ENCODE assay signal across 24 cellular contexts in genomic region chr10:32340596-32341180, GRCh38. TPM values are rescaled to one million over a fixed set of nuclear protein-coding genes. Genes with fewer than 3 reads are reported as not detected.
DNase-seq lines count a peak whose midpoint lies in the region; ATAC-seq, FAIRE-seq and TF ChIP-seq lines count a peak whose summit lies in the region.
"Had no signal": no experiment of that assay in that cellular context is flagged by ENCODE, and none has a peak within 500 bp of the region (broad histone marks: within the 10 kb centered on the region; RNA-seq: fewer than 3 reads in every experiment).

No MANE protein-coding gene starts in this region.

- no peak for TF ChIP-seq RAD21 in A549 (conservative IDR thresholded peaks at IDR 0.05 in 1 of 2, IDR thresholded peaks at IDR 0.05 in 1 of 2)

- H3K9me3 Mint-ChIP-seq in effector memory CD8-positive, alpha-beta T cell = no peaks in the 10 kb centered on the region

- peaks cover 76% of the 10 kb centered on the region for H4K20me1 ChIP-seq in GM23248 (ENCODE audit: insufficient read depth)

- in situ Hi-C loops in GM23248 (cut with MboI) = no loop called here

- peaks cover 100% of the 10 kb centered on the region for H3K79me2 ChIP-seq in GM23248 (ENCODE audit: insufficient read depth)

- TF ChIP-seq EP300 in A549 (IDR thresholded peaks at IDR 0.05) = no peak

- POLR2A ChIA-PET in A549 (lab: Yijun Ruan, JAX) = no interaction called here

- no peaks in the 10 kb centered on the region for H3K9me3 ChIP-seq in A549
- no peaks in the 10 kb centered on the region for H3K9me3 ChIP-seq in T-helper 17 cell (ENCODE audit: control insufficient read depth, low read length, poor library complexity, severe bottlenecking)
- H3K9me3 ChIP-seq in GM23248 (ENCODE audit: low read depth) = no peaks in the 10 kb centered on the region
- H3K9me3 ChIP-seq: BE2C, heart left ventricle, mucosa of descending colon, stomach, upper lobe of right lung had no signal

- H3K4me1 Mint-ChIP-seq in T-helper 17 cell = peaks cover 60% of the 10 kb centered on the region
- H3K4me1 Mint-ChIP-seq in effector memory CD8-positive, alpha-beta T cell (ENCODE audit: low read depth in 2 of 2) = peaks cover 63 to 77% of the 10 kb centered on the region in 2 donors

- H3K9me2 ChIP-seq in GM23248 (ENCODE audit: insufficient read depth) = no peaks in the 10 kb centered on the region

- 65% methylated on average over 4 of the region's 4 CpGs for WGBS in A549 (ENCODE audit: missing lambda C conversion rate)
- WGBS in GM23248 (ENCODE audit: low coverage in 1 of 2, low lambda C conversion rate in 2 of 2, missing lambda C conversion rate in 2 of 2), 2 experiments = 73 to 74% methylated on average over 4 of the region's 4 CpGs

- peaks cover 11% of the 10 kb centered on the region for H3F3A ChIP-seq in GM23248 (ENCODE audit: insufficient read depth)

- peaks cover 3% of the 10 kb centered on the region for H3K36me3 Mint-ChIP-seq in T-helper 17 cell (ENCODE audit: low read depth)
- H3K36me3 Mint-ChIP-seq in effector memory CD8-positive, alpha-beta T cell (ENCODE audit: insufficient read depth) = peaks cover 46% of the 10 kb centered on the region

- H3K4me2 ChIP-seq in A549 (no peak overlapping the region), GM23248 (ENCODE audit: unreplicated experiment) (no peak overlapping the region)

- ATAC-seq in activated CD4-positive, CD25-positive, alpha-beta regulatory T cell treated with anti-CD3 and anti-CD28 coated beads, Interleukin-2, amount 50 U/mL, for 24 hours = peak; percentile 91 to 93
- ATAC-seq in A549 (no peak), T-helper 17 cell (peak; percentile 31), HG03135 (IDR thresholded peaks at IDR 0.05; ENCODE audit: unreplicated experiment) (no peak)
- no peak for ATAC-seq in effector memory CD8-positive, alpha-beta T cell (replicated peaks)
- ATAC-seq: heart left ventricle, mucosa of descending colon, upper lobe of right lung had no signal

- FAIRE-seq in A549 (lab: Jason Lieb, UNC) = peak; percentile 43
- FAIRE-seq: colon, endometrium, TTC549 had no signal

- peak overlapping the region; percentile 90 for H3K27ac Mint-ChIP-seq in T-helper 17 cell
- peak overlapping the region in 1 of 2 donors; percentile 23 for H3K27ac Mint-ChIP-seq in effector memory CD8-positive, alpha-beta T cell

- no peak overlapping the region for H3K9ac ChIP-seq in GM23248

- H3K4me1 ChIP-seq in A549 (peaks cover 24% of the 10 kb centered on the region; the same call in 2 of the 3 replicates), GM23248 (ENCODE audit: insufficient read depth) (peaks cover 32% of the 10 kb centered on the region)

- no peak for TF ChIP-seq CTCF in A549 (IDR thresholded peaks at IDR 0.05)

- TF ChIP-seq POLR2A in A549 (IDR thresholded peaks at IDR 0.05; ENCODE audit: low read length) = no peak

- H3K27ac ChIP-seq in A549 (no peak overlapping the region), GM23248 (no peak overlapping the region)
- H3K27ac ChIP-seq: 22Rv1, heart left ventricle, RWPE1, stomach, upper lobe of right lung had no signal

- peak overlapping the region; percentile 7 for H3K4me3 Mint-ChIP-seq in T-helper 17 cell
- peak overlapping the region; percentile 17 to 50 for H3K4me3 Mint-ChIP-seq in effector memory CD8-positive, alpha-beta T cell

- CTCF ChIA-PET in A549 (lab: Yijun Ruan, JAX) = interaction anchor here (5.2 kb wide), 1 partner anchor 84 kb away, joined by 21 read pairs; no protein-coding TSS in a partner anchor

- no peak overlapping the region for H2AFZ ChIP-seq in GM23248

- no peaks in the 10 kb centered on the region for H3K27me3 Mint-ChIP-seq in T-helper 17 cell
- H3K27me3 Mint-ChIP-seq in effector memory CD8-positive, alpha-beta T cell = no peaks in the 10 kb centered on the region

- H3K36me3 ChIP-seq in GM23248 (ENCODE audit: low read depth) = peaks cover 10% of the 10 kb centered on the region

- no peak for DNase-seq in activated CD4-positive, CD25-positive, alpha-beta regulatory T cell (lab: John Stamatoyannopoulos, UW)
- DNase-seq in A549 (ENCODE audit: low read depth in 1 of 2, low spot score in 1 of 2) = no peak
- no peak for DNase-seq in T-helper 17 cell
- no peak for DNase-seq in effector memory CD8-positive, alpha-beta T cell
- DNase-seq in GM23248 = no peak
- DNase-seq in T1000 (lab: John Stamatoyannopoulos, UW) = no peak
- DNase-seq: activated CD4-positive, alpha-beta T cell treated with anti-CD3 and anti-CD28 coated beads, Interleukin-2, amount 50 U/mL, for 48 hours; activated effector memory CD4-positive, alpha-beta T cell treated with anti-CD3 and anti-CD28 coated beads, Interleukin-2, amount 50 U/mL, for 16 hours; BE2C; GOT3; heart left ventricle; mucosa of descending colon; NCI-H2107; NCI-H510A treated with DMSO at 0.1 percent for 48 hours; nucleus accumbens; stomach; upper lobe of right lung had no signal

- no peaks in the 10 kb centered on the region for H3K27me3 ChIP-seq in GM23248 (replicated peaks; ENCODE audit: insufficient read depth)
- H3K27me3 ChIP-seq: BE2C, heart left ventricle, stomach, upper lobe of right lung had no signal

- H3K4me3 ChIP-seq in A549 (no peak overlapping the region), GM23248 (no peak overlapping the region)
- H3K4me3 ChIP-seq: heart left ventricle, mucosa of descending colon, stomach, upper lobe of right lung had no signal

TF ChIP-seq in A549, 52 proteins besides CTCF, POLR2A, EP300 and RAD21:
- TF ChIP-seq JUNB (IDR thresholded peaks at IDR 0.05) (no peak), PBX3 (IDR thresholded peaks at IDR 0.05) (no peak), ZNF302 (CRISPR knock-in tag; IDR thresholded peaks at IDR 0.05) (no peak), ZSCAN20 (CRISPR knock-in tag; IDR thresholded peaks at IDR 0.05) (no peak), NPAS2 (CRISPR knock-in tag; IDR thresholded peaks at IDR 0.05; ENCODE audit: borderline replicate concordance) (no peak), TP53 (CRISPR knock-in tag; IDR thresholded peaks at IDR 0.05) (no peak), ATOH8 (CRISPR knock-in tag; IDR thresholded peaks at IDR 0.05; ENCODE audit: low read depth) (no peak), ZC3H11A (IDR thresholded peaks at IDR 0.05) (no peak), MAZ (IDR thresholded peaks at IDR 0.05; ENCODE audit: borderline replicate concordance, low read depth, low read length) (no peak), HDAC2 (IDR thresholded peaks at IDR 0.05) (no peak), FOXS1 (CRISPR knock-in tag; IDR thresholded peaks at IDR 0.05) (no peak), MYC (IDR thresholded peaks at IDR 0.05; ENCODE audit: borderline replicate concordance, low read length) (no peak), CHD4 (IDR thresholded peaks at IDR 0.05; ENCODE audit: borderline replicate concordance) (no peak)
- TF ChIP-seq, protein P1, sequence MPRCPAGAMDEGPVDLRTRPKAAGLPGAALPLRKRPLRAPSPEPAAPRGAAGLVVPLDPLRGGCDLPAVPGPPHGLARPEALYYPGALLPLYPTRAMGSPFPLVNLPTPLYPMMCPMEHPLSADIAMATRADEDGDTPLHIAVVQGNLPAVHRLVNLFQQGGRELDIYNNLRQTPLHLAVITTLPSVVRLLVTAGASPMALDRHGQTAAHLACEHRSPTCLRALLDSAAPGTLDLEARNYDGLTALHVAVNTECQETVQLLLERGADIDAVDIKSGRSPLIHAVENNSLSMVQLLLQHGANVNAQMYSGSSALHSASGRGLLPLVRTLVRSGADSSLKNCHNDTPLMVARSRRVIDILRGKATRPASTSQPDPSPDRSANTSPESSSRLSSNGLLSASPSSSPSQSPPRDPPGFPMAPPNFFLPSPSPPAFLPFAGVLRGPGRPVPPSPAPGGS (IDR thresholded peaks at IDR 0.05) = no peak

RNA-seq across cellular contexts. Expression of gene EPC1, which starts 6.3 kb away (rescaled TPM):
- polyA plus RNA-seq in A549 (2011; rRNA removed) (47.2 and 53.9 TPM in 2 replicates), A549 (2017; fragmentation: RNase III; extraction: RNeasy Plus Mini Kit Qiagen cat#74134 plus additional on column Dnase treatment) (13.5 to 14.7 TPM (median 14.6 TPM) in 3 replicates), GM23248 (2016; fragmentation: Nextera tagmentation; extraction: Ambion mirVana) (10.6 and 10.7 TPM in 2 replicates)
- 35.4 and 37.6 TPM in 2 replicates for polyA plus RNA-seq in A549 (2012; cell fraction: cytosol; rRNA removed)
- polyA plus RNA-seq in A549 (2012; cell fraction: nucleus; rRNA removed) = 44.9 and 55.2 TPM in 2 replicates
- 65.8 and 67.0 TPM in 2 replicates for polyA minus RNA-seq in A549 (2011; rRNA and poly(A)+ RNA removed)
- total RNA-seq in T-helper 17 cell = 100 to 1,000 TPM; 178 to 189 TPM
- total RNA-seq in GM23248 (2014; rRNA removed; shearing (Covaris generic)) = 12.5 and 19.1 TPM in 2 replicates

Comparison
In these comparisons a context has a peak if more than half of its experiments do, and no peak if none do; other contexts are left out.
1. ATAC-seq: peak in activated CD4-positive, CD25-positive, alpha-beta regulatory T cell treated with anti-CD3 and anti-CD28 coated beads, Interleukin-2, amount 50 U/mL, for 24 hours (2 of 2) and T-helper 17 cell (single experiment); none in A549 (0 of 2), effector memory CD8-positive, alpha-beta T cell (single experiment) and HG03135 (single experiment).